12 cellular contexts compared by ENCODE assay signal in genomic region chr16:20673882-20674683, GRCh38. TPM values are rescaled to one million over a fixed set of nuclear protein-coding genes. Genes with fewer than 3 reads are reported as not detected.
DNase-seq lines count a peak whose midpoint lies in the region; ATAC-seq and TF ChIP-seq lines count a peak whose summit lies in the region.
"Had no signal": no experiment of that assay in that cellular context is flagged by ENCODE, and none has a peak within 500 bp of the region (broad histone marks: within the 10 kb centered on the region; RNA-seq: fewer than 3 reads in every experiment).

No MANE protein-coding gene starts in this region.

- peak overlapping the region; percentile 89 for H3K27ac Mint-ChIP-seq in Caco-2 (ENCODE audit: unreplicated experiment)

- peak overlapping the region; percentile 86 for H3K4me2 ChIP-seq in OCI-LY3 (ENCODE audit: low read length)

- H3K36me3 Mint-ChIP-seq in Caco-2 (ENCODE audit: insufficient read depth, unreplicated experiment), result peaks cover 6% of the 10 kb centered on the region

- no peak for ATAC-seq in HG02870 (IDR thresholded peaks at IDR 0.05; ENCODE audit: unreplicated experiment)

- peak overlapping the region; percentile 67 for H3K4me3 Mint-ChIP-seq in Caco-2 (ENCODE audit: unreplicated experiment)

- peak overlapping the region; percentile 81 for H3K27ac ChIP-seq in OCI-LY3 (ENCODE audit: low read length)
- H3K27ac ChIP-seq in neutrophil, result peak overlapping the region; percentile 81
- H3K27ac ChIP-seq: SK-N-MC had no signal

- H3K27me3 ChIP-seq in Caco-2 (replicated peaks; ENCODE audit: control insufficient read depth, insufficient read depth, low read length), result no peaks in the 10 kb centered on the region
- no peaks in the 10 kb centered on the region for H3K27me3 ChIP-seq in OCI-LY3 (ENCODE audit: low read depth, low read length)
- no peaks in the 10 kb centered on the region for H3K27me3 ChIP-seq in endocrine pancreas (ENCODE audit: control insufficient read depth, insufficient read depth, low read length)
- no peaks in the 10 kb centered on the region for H3K27me3 ChIP-seq in neutrophil

- peaks cover 52% of the 10 kb centered on the region for H3K79me2 ChIP-seq in OCI-LY3 (ENCODE audit: low read length)

- peak overlapping the region; percentile 94 for H3K9ac ChIP-seq in OCI-LY3 (ENCODE audit: low read length)
- no peak overlapping the region for H3K9ac ChIP-seq in endocrine pancreas (ENCODE audit: control insufficient read depth, insufficient read depth, low read length)

- POLR2A ChIA-PET in Caco-2 (lab: Charles Lee), result no interaction called here

- intact Hi-C loops in Caco-2 (cut with micrococcal nuclease; ENCODE audit: unreplicated experiment), result loop anchor here (1.0 kb wide), 1 partner anchor 34 kb away; no protein-coding TSS in a partner anchor

- H3K27me3 Mint-ChIP-seq in Caco-2 (ENCODE audit: insufficient read depth, unreplicated experiment), result no peaks in the 10 kb centered on the region

- H4K20me1 ChIP-seq in OCI-LY3 (ENCODE audit: insufficient read depth, low read length), result peaks cover 9% of the 10 kb centered on the region; the same call in 1 of the 2 replicates

- peaks cover 40% of the 10 kb centered on the region for H3K4me1 Mint-ChIP-seq in Caco-2 (ENCODE audit: low read depth, unreplicated experiment)

- BruUV-seq in Caco-2 (replicated peaks; lab: Mats Ljungman, UMichigan), result no TSS peak

- H3K36me3 ChIP-seq in Caco-2 (ENCODE audit: control insufficient read depth, insufficient read depth, low read length) (no peaks in the 10 kb centered on the region), OCI-LY3 (replicated peaks; ENCODE audit: low read depth, low read length) (no peaks in the 10 kb centered on the region), endocrine pancreas (ENCODE audit: control insufficient read depth, insufficient read depth, low read length) (no peaks in the 10 kb centered on the region), neutrophil (no peaks in the 10 kb centered on the region)

- CTCF ChIA-PET in Caco-2 (lab: Charles Lee), result no interaction called here

- H2AFZ ChIP-seq in OCI-LY3 (ENCODE audit: low read depth, low read length), result peak overlapping the region; percentile 17; the same call in 1 of the 2 replicates

- no peak for TF ChIP-seq CTCF in Caco-2 (IDR thresholded peaks at IDR 0.05; ENCODE audit: insufficient read depth in 1 of 2, low read depth in 1 of 2, low read length in 1 of 2, severe bottlenecking in 1 of 2, unreplicated experiment in 1 of 2)
- no peak for TF ChIP-seq CTCF in OCI-LY3 (IDR thresholded peaks at IDR 0.05; ENCODE audit: low read depth, low read length)
- TF ChIP-seq CTCF in neutrophil (IDR thresholded peaks at IDR 0.05), result no peak

- H3K4me3 ChIP-seq in Caco-2 (ENCODE audit: low read depth, low read length) (no peak overlapping the region), OCI-LY3 (ENCODE audit: low read length) (peak overlapping the region; percentile 89), endocrine pancreas (ENCODE audit: control insufficient read depth, insufficient read depth, low read length) (peak overlapping the region; percentile 72), neutrophil (ENCODE audit: low read depth in 1 of 2, low read length in 1 of 2) (peak overlapping the region; percentile 63 to 64)
- H3K4me3 ChIP-seq: SK-N-MC had no signal

- no peaks in the 10 kb centered on the region for H3K9me3 ChIP-seq in Caco-2
- no peaks in the 10 kb centered on the region for H3K9me3 ChIP-seq in OCI-LY3 (ENCODE audit: insufficient read depth, low read length)
- no peaks in the 10 kb centered on the region for H3K9me3 ChIP-seq in endocrine pancreas (ENCODE audit: control insufficient read depth, low read length)
- no peaks in the 10 kb centered on the region for H3K9me3 ChIP-seq in neutrophil

- peak in 1 of 2 experiments; percentile 26 for DNase-seq in Caco-2
- no peak for DNase-seq in NCI-H2081 treated with DMSO at 0.1 percent for 48 hours (lab: John Stamatoyannopoulos, UW)
- DNase-seq in putamen (ENCODE audit: low spot score), result no peak
- no peak for DNase-seq in stimulated activated CD4-positive, alpha-beta T cell treated with anti-CD3 and anti-CD28 coated beads, Interleukin-15, amount 100 ng/mL, for 24 hours
- DNase-seq: DMS53, Karpas-422, NCI-H446 treated with DMSO at 0.1 percent for 48 hours had no signal

- H3K9me3 Mint-ChIP-seq in Caco-2 (ENCODE audit: unreplicated experiment), result no peaks in the 10 kb centered on the region

- H3K4me1 ChIP-seq in Caco-2 (peaks cover 44% of the 10 kb centered on the region), OCI-LY3 (ENCODE audit: low read length) (peaks cover 34% of the 10 kb centered on the region), endocrine pancreas (ENCODE audit: control insufficient read depth, insufficient read depth, low read length) (no peaks in the 10 kb centered on the region), neutrophil (ENCODE audit: control insufficient read depth in 1 of 2, insufficient read depth in 1 of 2, low read depth in 1 of 2, low read length in 1 of 2) (peaks cover 44 to 46% of the 10 kb centered on the region in 2 experiments)

RNA-seq across cellular contexts. Expression of gene ACSM1, which starts 23.4 kb away (rescaled TPM):
- not detected in 2 replicates for total RNA-seq in Caco-2 (2022)
